ENCODE assay signal across 8 cellular contexts in genomic region chr9:126985870-126986498, GRCh38.
DNase-seq lines count a peak whose midpoint lies in the region; ATAC-seq and TF ChIP-seq lines count a peak whose summit lies in the region.

No MANE protein-coding gene starts in this region.

- H3K9me3 ChIP-seq in OCI-LY3 (ENCODE audit: insufficient read depth, low read length): no peaks in the 10 kb centered on the region

- H3K4me2 ChIP-seq in OCI-LY3 (ENCODE audit: low read length): peak overlapping the region; percentile 43

- TF ChIP-seq CTCF in GM13977 (IDR thresholded peaks at IDR 0.05; ENCODE audit: extremely low read depth, insufficient read depth, missing control alignments): no peak
- peak; percentile 38 for TF ChIP-seq CTCF in OCI-LY3 (IDR thresholded peaks at IDR 0.05; ENCODE audit: low read depth, low read length)

- intact Hi-C loops in sciatic nerve (cut with DNase I): no loop called here

- no peak overlapping the region for H3K27ac ChIP-seq in OCI-LY3 (ENCODE audit: low read length)

- H3K27me3 ChIP-seq in OCI-LY3 (ENCODE audit: low read depth, low read length): no peaks in the 10 kb centered on the region

- peak; percentile 73 for ATAC-seq in HG03378 (IDR thresholded peaks at IDR 0.05; ENCODE audit: unreplicated experiment)
- no peak for ATAC-seq in sciatic nerve
- ATAC-seq in HG03025 (IDR thresholded peaks at IDR 0.05; ENCODE audit: low FRiP score, unreplicated experiment): no peak

- peaks cover 12% of the 10 kb centered on the region for H3K4me1 ChIP-seq in OCI-LY3 (ENCODE audit: low read length)

- in situ Hi-C loops in GM13977 (cut with MboI; ENCODE audit: low pct_unique_long_range_greater_than_20kb, low sequenced_read_pairs, unreplicated experiment): no loop called here

- H3K9ac ChIP-seq in OCI-LY3 (ENCODE audit: low read length): no peak overlapping the region

- H3K36me3 ChIP-seq in OCI-LY3 (replicated peaks; ENCODE audit: low read depth, low read length): no peaks in the 10 kb centered on the region

- H3K79me2 ChIP-seq in OCI-LY3 (ENCODE audit: low read length): no peaks in the 10 kb centered on the region

- no peaks in the 10 kb centered on the region for H4K20me1 ChIP-seq in OCI-LY3 (ENCODE audit: insufficient read depth, low read length)

- H3K4me3 ChIP-seq in OCI-LY3 (ENCODE audit: low read length): no peak overlapping the region

- DNase-seq in GM13977 (ENCODE audit: low spot score) (peak; percentile 30), activated T-cell treated with anti-CD3 and anti-CD28 coated beads for 48 hours (ENCODE audit: low read depth) (peak; percentile 71), fibroblast of peridontal ligament (ENCODE audit: extremely low read depth) (peak; percentile 56), sciatic nerve (ENCODE audit: low spot score) (no peak)
- peak; percentile 69 to 74 (median 73) for DNase-seq in stimulated activated CD4-positive, alpha-beta T cell treated with anti-CD3 and anti-CD28 coated beads, Interleukin-12 subunit alpha, Interleukin-12 subunit beta, amount 100 ng/mL, for 48 hours (ENCODE audit: low read depth in 2 of 3, low spot score in 1 of 3)

- no peak overlapping the region for H2AFZ ChIP-seq in OCI-LY3 (ENCODE audit: low read depth, low read length)
